2 cellular contexts compared by ENCODE assay signal in the genomic region with DNA sequence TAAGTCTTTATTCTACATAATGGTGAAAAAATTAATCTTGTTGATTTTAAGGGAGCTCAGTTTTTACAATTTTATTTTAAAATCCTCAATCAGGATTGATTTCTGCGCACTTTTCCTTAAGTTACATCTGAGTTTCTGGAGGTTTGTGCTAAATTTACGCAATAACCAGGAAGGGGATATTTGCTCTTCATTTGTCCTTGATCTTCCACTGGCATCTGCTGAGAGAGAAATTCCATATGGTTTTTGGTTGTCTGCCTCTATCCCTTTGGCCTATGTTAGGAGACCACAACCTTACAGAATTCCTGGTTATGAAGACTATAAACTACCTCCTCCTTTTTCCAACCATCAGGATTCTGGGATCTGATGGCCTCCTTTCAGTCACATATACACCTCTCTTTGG.
TF ChIP-seq lines count a peak whose summit lies in the region.

No MANE protein-coding gene starts in this region.

TF ChIP-seq in GM23338, 12 proteins besides CTCF, POLR2A, EP300 and RAD21:
- TF ChIP-seq POLR2AphosphoS5 (IDR thresholded peaks at IDR 0.05; ENCODE audit: low read depth) (no peak), JUNB (IDR thresholded peaks at IDR 0.05; ENCODE audit: unreplicated experiment) (no peak), NANOG (IDR thresholded peaks at IDR 0.05; ENCODE audit: borderline replicate concordance) (no peak)
- TF ChIP-seq, protein P1, sequence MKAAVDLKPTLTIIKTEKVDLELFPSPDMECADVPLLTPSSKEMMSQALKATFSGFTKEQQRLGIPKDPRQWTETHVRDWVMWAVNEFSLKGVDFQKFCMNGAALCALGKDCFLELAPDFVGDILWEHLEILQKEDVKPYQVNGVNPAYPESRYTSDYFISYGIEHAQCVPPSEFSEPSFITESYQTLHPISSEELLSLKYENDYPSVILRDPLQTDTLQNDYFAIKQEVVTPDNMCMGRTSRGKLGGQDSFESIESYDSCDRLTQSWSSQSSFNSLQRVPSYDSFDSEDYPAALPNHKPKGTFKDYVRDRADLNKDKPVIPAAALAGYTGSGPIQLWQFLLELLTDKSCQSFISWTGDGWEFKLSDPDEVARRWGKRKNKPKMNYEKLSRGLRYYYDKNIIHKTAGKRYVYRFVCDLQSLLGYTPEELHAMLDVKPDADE (IDR thresholded peaks at IDR 0.05) = no peak

TF ChIP-seq in H1, 55 proteins besides CTCF, POLR2A, EP300 and RAD21:
- no peak for TF ChIP-seq SIRT6 (IDR thresholded peaks at IDR 0.05; ENCODE audit: low read length)
- no peak for TF ChIP-seq CBX5 (IDR thresholded peaks at IDR 0.05; ENCODE audit: low read depth, low read length)
- TF ChIP-seq YY1 (IDR thresholded peaks at IDR 0.05; ENCODE audit: low read depth, low read length) = no peak
- TF ChIP-seq CBX8 (IDR thresholded peaks at IDR 0.05; ENCODE audit: borderline replicate concordance, low read depth, low read length) = no peak
- TF ChIP-seq CHD2 (IDR thresholded peaks at IDR 0.05; ENCODE audit: low read length) = no peak
- no peak for TF ChIP-seq GABPA (IDR thresholded peaks at IDR 0.05; ENCODE audit: borderline replicate concordance, insufficient read depth, low read length)
- TF ChIP-seq SP2 (IDR thresholded peaks at IDR 0.05; ENCODE audit: low read length) = no peak
- TF ChIP-seq, protein P2, sequence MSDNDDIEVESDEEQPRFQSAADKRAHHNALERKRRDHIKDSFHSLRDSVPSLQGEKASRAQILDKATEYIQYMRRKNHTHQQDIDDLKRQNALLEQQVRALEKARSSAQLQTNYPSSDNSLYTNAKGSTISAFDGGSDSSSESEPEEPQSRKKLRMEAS (IDR thresholded peaks at IDR 0.05) = no peak
- no peak for TF ChIP-seq RNF2 (IDR thresholded peaks at IDR 0.05; ENCODE audit: borderline replicate concordance, low read depth, low read length, missing control alignments, poor library complexity, severe bottlenecking)
- TF ChIP-seq ZNF274 (IDR thresholded peaks at IDR 0.05; ENCODE audit: borderline replicate concordance, extremely low read depth, low read length) = no peak
- TF ChIP-seq RBBP5 (IDR thresholded peaks at IDR 0.05; ENCODE audit: borderline replicate concordance, low read depth, low read length) = no peak
